Comparison of ENCODE assay signal across 16 cellular contexts in genomic region chr1:5651496-5651895, GRCh38.
DNase-seq lines count a peak whose midpoint lies in the region; ATAC-seq lines count a peak whose summit lies in the region.
"Had no signal": no experiment of that assay in that cellular context is flagged by ENCODE, and none has a peak within 500 bp of the region (broad histone marks: within the 10 kb centered on the region; RNA-seq: fewer than 3 reads in every experiment).

No MANE protein-coding gene starts in this region.

- peaks cover 9% of the 10 kb centered on the region for H3K4me1 Mint-ChIP-seq in activated CD8-positive, alpha-beta memory T cell treated with anti-CD3 and anti-CD28 coated beads, Interleukin-2, amount 10 ng/mL, durations not matched to agents 7 days and 5 days
- no peaks in the 10 kb centered on the region for H3K4me1 Mint-ChIP-seq in activated naive CD4-positive, alpha-beta T cell treated with anti-CD3 and anti-CD28 coated beads for 36 hours (ENCODE audit: low read depth)

- H3K27ac ChIP-seq in epithelial cell of prostate (peak overlapping the region; percentile 76), neuronal stem cell (replicated peaks; ENCODE audit: low read length) (no peak overlapping the region)
- H3K27ac ChIP-seq: HL-60 had no signal

- no peak overlapping the region for H4K8ac ChIP-seq in neuronal stem cell (ENCODE audit: low read depth, low read length)

- no peak overlapping the region for H3K23ac ChIP-seq in neuronal stem cell (ENCODE audit: low read depth, low read length, poor library complexity)

- H4K91ac ChIP-seq in neuronal stem cell (ENCODE audit: low read depth, low read length, poor library complexity) = no peak overlapping the region

- H2BK120ac ChIP-seq in neuronal stem cell (ENCODE audit: low read depth, low read length) = no peak overlapping the region

- no peak overlapping the region for H3K4me3 ChIP-seq in neuronal stem cell (ENCODE audit: low read length in 2 of 2)
- H3K4me3 ChIP-seq: GM23338 had no signal

- H3K9me3 ChIP-seq in neuronal stem cell (replicated peaks in 1 of 2; ENCODE audit: control insufficient read depth in 2 of 2, insufficient read depth in 1 of 2, low read depth in 1 of 2, low read length in 2 of 2) = no peaks in the 10 kb centered on the region

- CTCF ChIA-PET in activated CD8-positive, alpha-beta memory T cell treated with anti-CD3 and anti-CD28 coated beads, Interleukin-2, amount 10 ng/mL, durations not matched to agents 7 days and 5 days (lab: Charles Lee) = no interaction called here
- CTCF ChIA-PET in activated naive CD4-positive, alpha-beta T cell treated with anti-CD3 and anti-CD28 coated beads for 36 hours (lab: Charles Lee) = no interaction called here

- DNase-seq in activated CD8-positive, alpha-beta memory T cell treated with anti-CD3 and anti-CD28 coated beads, Interleukin-2, amount 50 U/mL, for 48 hours = peak; percentile 37
- DNase-seq in activated CD8-positive, alpha-beta memory T cell treated with anti-CD3 and anti-CD28 coated beads, Interleukin-2, amount 10 ng/mL, durations not matched to agents 7 days and 5 days = no peak
- DNase-seq in epithelial cell of prostate (ENCODE audit: low read depth, low spot score) (no peak), neuronal stem cell (ENCODE audit: low spot score) (no peak)
- DNase-seq in activated naive CD4-positive, alpha-beta T cell treated with anti-CD3 and anti-CD28 coated beads for 36 hours = no peak
- DNase-seq: 8988T; AML-193; C1 segment of cervical spinal cord; Calu3; CD4-positive, alpha-beta T cell; DMS 273 treated with DMSO at 0.1 percent for 48 hours; H7 had no signal

- no peak overlapping the region for H2BK5ac ChIP-seq in neuronal stem cell (ENCODE audit: low read length)

- no peaks in the 10 kb centered on the region for H3K36me3 ChIP-seq in neuronal stem cell (replicated peaks in 1 of 2; ENCODE audit: control insufficient read depth in 2 of 2, insufficient read depth in 2 of 2, low read length in 2 of 2)

- no peak overlapping the region for H2BK15ac ChIP-seq in neuronal stem cell (ENCODE audit: low read length)

- H3K9ac ChIP-seq in neuronal stem cell (ENCODE audit: low read depth, low read length, poor library complexity) = peak overlapping the region; percentile 30

- H2AK5ac ChIP-seq in neuronal stem cell (ENCODE audit: low read depth, low read length) = no peak overlapping the region

- peak overlapping the region; percentile 58 for H3K18ac ChIP-seq in neuronal stem cell (ENCODE audit: low read length)

- H3K4me1 ChIP-seq in neuronal stem cell (ENCODE audit: control insufficient read depth in 2 of 2, insufficient read depth in 1 of 2, low read depth in 1 of 2, low read length in 2 of 2) = peaks cover 0 to 6% of the 10 kb centered on the region in 2 donors

- peaks cover 9% of the 10 kb centered on the region for H3K27me3 Mint-ChIP-seq in activated CD8-positive, alpha-beta memory T cell treated with anti-CD3 and anti-CD28 coated beads, Interleukin-2, amount 10 ng/mL, durations not matched to agents 7 days and 5 days
- H3K27me3 Mint-ChIP-seq in activated naive CD4-positive, alpha-beta T cell treated with anti-CD3 and anti-CD28 coated beads for 36 hours (ENCODE audit: low read depth) = peaks cover 14% of the 10 kb centered on the region

- intact Hi-C loops in activated naive CD4-positive, alpha-beta T cell treated with anti-CD3 and anti-CD28 coated beads for 36 hours (cut with micrococcal nuclease) = no loop called here

- H3K79me1 ChIP-seq in neuronal stem cell (ENCODE audit: low read depth, low read length) = no peaks in the 10 kb centered on the region

- H3K14ac ChIP-seq in neuronal stem cell (ENCODE audit: low read length) = peak overlapping the region; percentile 64

- H3K4me2 ChIP-seq in neuronal stem cell (ENCODE audit: insufficient read depth, low read length, poor library complexity, severe bottlenecking) = no peak overlapping the region
- H3K4me2 ChIP-seq: GM23338 had no signal

- no peak overlapping the region for H3K4me3 Mint-ChIP-seq in activated CD8-positive, alpha-beta memory T cell treated with anti-CD3 and anti-CD28 coated beads, Interleukin-2, amount 10 ng/mL, durations not matched to agents 7 days and 5 days
- H3K4me3 Mint-ChIP-seq in activated naive CD4-positive, alpha-beta T cell treated with anti-CD3 and anti-CD28 coated beads for 36 hours = no peak overlapping the region
- H3K4me3 Mint-ChIP-seq: CD4-positive, alpha-beta T cell; GM23338 had no signal

- no peak overlapping the region for H2AFZ ChIP-seq in neuronal stem cell (ENCODE audit: low read length)
- H2AFZ ChIP-seq: GM23338 had no signal

- H3K9me3 Mint-ChIP-seq in activated CD8-positive, alpha-beta memory T cell treated with anti-CD3 and anti-CD28 coated beads, Interleukin-2, amount 10 ng/mL, durations not matched to agents 7 days and 5 days (ENCODE audit: low read depth) = peaks cover under 1% of the 10 kb centered on the region
- H3K9me3 Mint-ChIP-seq in activated naive CD4-positive, alpha-beta T cell treated with anti-CD3 and anti-CD28 coated beads for 36 hours = peaks cover 1% of the 10 kb centered on the region

- no peak overlapping the region for H3K4ac ChIP-seq in neuronal stem cell (ENCODE audit: low read length)

- no peak overlapping the region for H3K27ac Mint-ChIP-seq in activated CD8-positive, alpha-beta memory T cell treated with anti-CD3 and anti-CD28 coated beads, Interleukin-2, amount 10 ng/mL, durations not matched to agents 7 days and 5 days
- no peak overlapping the region for H3K27ac Mint-ChIP-seq in activated naive CD4-positive, alpha-beta T cell treated with anti-CD3 and anti-CD28 coated beads for 36 hours
- H3K27ac Mint-ChIP-seq: CD4-positive, alpha-beta T cell; GM23338 had no signal

- H3K36me3 Mint-ChIP-seq in activated CD8-positive, alpha-beta memory T cell treated with anti-CD3 and anti-CD28 coated beads, Interleukin-2, amount 10 ng/mL, durations not matched to agents 7 days and 5 days = no peaks in the 10 kb centered on the region
- no peaks in the 10 kb centered on the region for H3K36me3 Mint-ChIP-seq in activated naive CD4-positive, alpha-beta T cell treated with anti-CD3 and anti-CD28 coated beads for 36 hours (ENCODE audit: low read depth)

- peaks cover 0 to 27% (median 0%) of the 10 kb centered on the region in 3 experiments for H3K27me3 ChIP-seq in neuronal stem cell (ENCODE audit: control insufficient read depth in 3 of 3, insufficient read depth in 3 of 3, low read depth in 1 of 3, low read length in 3 of 3)

- no CpG with 5 or more reads among the region's 9 CpGs for WGBS in neuronal stem cell (ENCODE audit: extremely low coverage in 2 of 2, insufficient read length in 2 of 2, insufficient replicate concordance in 1 of 2), 2 donors

- no peak overlapping the region for H2BK12ac ChIP-seq in neuronal stem cell (ENCODE audit: low read length)

- ATAC-seq in activated CD8-positive, alpha-beta memory T cell treated with anti-CD3 and anti-CD28 coated beads, Interleukin-2, amount 10 ng/mL, durations not matched to agents 7 days and 5 days = no peak
- ATAC-seq in GM18520 (IDR thresholded peaks at IDR 0.05; ENCODE audit: unreplicated experiment) (no peak), GM18867 (IDR thresholded peaks at IDR 0.05; ENCODE audit: unreplicated experiment) (no peak)
